In genomic region chr12:93060666-93061413, GRCh38 we compare ENCODE assay signal across 8 cellular contexts.
A peak's percentile ranks its signal among the peaks of the same experiment; 100 is the strongest.
DNase-seq lines count a peak whose midpoint lies in the region; ATAC-seq and TF ChIP-seq lines count a peak whose summit lies in the region.

No MANE protein-coding gene starts in this region.

- intact Hi-C loops in Calu3 (cut with micrococcal nuclease; ENCODE audit: unreplicated experiment) (no loop called here), left colon (cut with DNase I, micrococcal nuclease) (no loop called here)

- no TSS peak for BruUV-seq in Calu3 (replicated peaks; lab: Mats Ljungman, UMichigan)

- H3K27ac Mint-ChIP-seq in stimulated activated naive B cell treated with anti-CD40 and anti-IgM and Interleukin-4, amounts not matched to agents 10 μg/mL and 1 μg/mL and 100 μg/mL, for 72 hours = peak overlapping the region; percentile 38
- no peak overlapping the region for H3K27ac Mint-ChIP-seq in Calu3 (ENCODE audit: unreplicated experiment)

- H3K4me3 ChIP-seq in H7 (ENCODE audit: insufficient read depth, low read depth, low read length) = no peak overlapping the region

- no peaks in the 10 kb centered on the region for H3K36me3 Mint-ChIP-seq in stimulated activated naive B cell treated with anti-CD40 and anti-IgM and Interleukin-4, amounts not matched to agents 10 μg/mL and 1 μg/mL and 100 μg/mL, for 72 hours
- no peaks in the 10 kb centered on the region for H3K36me3 Mint-ChIP-seq in Calu3 (ENCODE audit: insufficient read depth, unreplicated experiment)

- ATAC-seq in stimulated activated naive B cell treated with anti-CD40 and anti-IgM and Interleukin-4, amounts not matched to agents 10 μg/mL and 1 μg/mL and 100 μg/mL, for 72 hours (replicated peaks) = peak; percentile 59 to 63
- no peak for ATAC-seq in left colon

- no peaks in the 10 kb centered on the region for H3K36me3 ChIP-seq in H7 (replicated peaks; ENCODE audit: control insufficient read depth, insufficient read depth, low read length)

- peak overlapping the region in 1 of 2 donors; percentile 15 for H3K4me3 Mint-ChIP-seq in stimulated activated naive B cell treated with anti-CD40 and anti-IgM and Interleukin-4, amounts not matched to agents 10 μg/mL and 1 μg/mL and 100 μg/mL, for 72 hours
- H3K4me3 Mint-ChIP-seq in Calu3 (ENCODE audit: low read depth, unreplicated experiment) = no peak overlapping the region

- TF ChIP-seq CTCF in GM12873 (IDR thresholded peaks at IDR 0.05; ENCODE audit: insufficient read depth, low read depth, low read length, missing control alignments) = peak; percentile 23
- TF ChIP-seq CTCF in Calu3 (IDR thresholded peaks at IDR 0.05; ENCODE audit: unreplicated experiment) = no peak

- CTCF ChIA-PET in Calu3 (lab: Charles Lee) = no interaction called here

- H3K27me3 ChIP-seq in H7 (ENCODE audit: control insufficient read depth, insufficient read depth, low read length) = no peaks in the 10 kb centered on the region

- DNase-seq in H7 (peak; percentile 25), NCI-H1694 treated with DMSO at 0.1 percent for 48 hours (lab: John Stamatoyannopoulos, UW) (peak; percentile 15), fibroblast of peridontal ligament (ENCODE audit: extremely low read depth) (peak; percentile 86), Calu3 (no peak), left colon (no peak)
- DNase-seq in stimulated activated naive B cell treated with anti-CD40 and anti-IgM and Interleukin-4, amounts not matched to agents 10 μg/mL and 1 μg/mL and 100 μg/mL, for 72 hours = peak; percentile 2
- no peak for DNase-seq in activated CD4-positive, alpha-beta T cell treated with anti-CD3 and anti-CD28 coated beads for 4 hours

- no peaks in the 10 kb centered on the region for H3K9me3 Mint-ChIP-seq in stimulated activated naive B cell treated with anti-CD40 and anti-IgM and Interleukin-4, amounts not matched to agents 10 μg/mL and 1 μg/mL and 100 μg/mL, for 72 hours
- no peaks in the 10 kb centered on the region for H3K9me3 Mint-ChIP-seq in Calu3 (ENCODE audit: low read depth, unreplicated experiment)

- peaks cover 19 to 23% of the 10 kb centered on the region in 2 donors for H3K4me1 Mint-ChIP-seq in stimulated activated naive B cell treated with anti-CD40 and anti-IgM and Interleukin-4, amounts not matched to agents 10 μg/mL and 1 μg/mL and 100 μg/mL, for 72 hours
- no peaks in the 10 kb centered on the region for H3K4me1 Mint-ChIP-seq in Calu3 (ENCODE audit: low read depth, unreplicated experiment)

- peaks cover 23 to 31% of the 10 kb centered on the region in 2 donors for H3K27me3 Mint-ChIP-seq in stimulated activated naive B cell treated with anti-CD40 and anti-IgM and Interleukin-4, amounts not matched to agents 10 μg/mL and 1 μg/mL and 100 μg/mL, for 72 hours
- H3K27me3 Mint-ChIP-seq in Calu3 (ENCODE audit: unreplicated experiment) = peaks cover 29% of the 10 kb centered on the region

Comparison
In these comparisons a context has a peak if more than half of its experiments do, and no peak if none do; other contexts are left out.
1. DNase-seq: peak in H7 (single experiment), NCI-H1694 treated with DMSO at 0.1 percent for 48 hours (single experiment), fibroblast of peridontal ligament (single experiment) and stimulated activated naive B cell treated with anti-CD40 and anti-IgM and Interleukin-4, amounts not matched to agents 10 μg/mL and 1 μg/mL and 100 μg/mL, for 72 hours (single experiment); none in Calu3 (single experiment), activated CD4-positive, alpha-beta T cell treated with anti-CD3 and anti-CD28 coated beads for 4 hours (0 of 2) and left colon (0 of 2).